ENCODE assay signal across 2 cellular contexts in the genomic region with DNA sequence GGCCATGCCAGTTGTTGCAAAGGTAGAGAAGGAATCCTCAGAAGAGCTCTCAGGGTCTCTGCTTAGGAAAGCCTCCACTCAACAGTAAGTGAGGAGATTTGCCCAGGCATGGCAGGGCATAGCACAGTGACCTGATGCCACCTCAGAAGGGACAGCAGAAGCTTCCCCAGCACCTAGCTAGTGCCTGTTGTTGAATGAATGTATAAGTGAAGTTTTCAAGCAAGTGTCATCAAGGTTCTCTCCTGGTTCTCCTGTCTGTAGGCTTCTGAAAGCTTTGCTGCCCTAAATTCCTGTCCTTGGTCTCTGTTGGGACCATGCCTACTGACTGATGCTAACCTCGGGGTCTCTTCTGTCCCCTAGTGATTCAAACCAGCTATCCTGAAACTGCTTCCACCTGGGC.
TF ChIP-seq lines count a peak whose summit lies in the region.

No MANE protein-coding gene starts in this region.

TF ChIP-seq in HEK293, 187 proteins besides CTCF, POLR2A, EP300 and RAD21 (continued from another document):
- no peak for TF ChIP-seq ZNF202 (tag by site-specific recombination; IDR thresholded peaks at IDR 0.05; ENCODE audit: borderline replicate concordance)
- TF ChIP-seq ZNF391 (tag by site-specific recombination; IDR thresholded peaks at IDR 0.05; ENCODE audit: borderline replicate concordance, low read depth): no peak
- no peak for TF ChIP-seq ZNF610 (tag by site-specific recombination; IDR thresholded peaks at IDR 0.05; ENCODE audit: borderline replicate concordance)
- TF ChIP-seq ZNF510 (tag by site-specific recombination; IDR thresholded peaks at IDR 0.05; ENCODE audit: insufficient replicate concordance): no peak
- TF ChIP-seq ZNF184 (tag by site-specific recombination; IDR thresholded peaks at IDR 0.05): no peak
- TF ChIP-seq, protein P1, sequence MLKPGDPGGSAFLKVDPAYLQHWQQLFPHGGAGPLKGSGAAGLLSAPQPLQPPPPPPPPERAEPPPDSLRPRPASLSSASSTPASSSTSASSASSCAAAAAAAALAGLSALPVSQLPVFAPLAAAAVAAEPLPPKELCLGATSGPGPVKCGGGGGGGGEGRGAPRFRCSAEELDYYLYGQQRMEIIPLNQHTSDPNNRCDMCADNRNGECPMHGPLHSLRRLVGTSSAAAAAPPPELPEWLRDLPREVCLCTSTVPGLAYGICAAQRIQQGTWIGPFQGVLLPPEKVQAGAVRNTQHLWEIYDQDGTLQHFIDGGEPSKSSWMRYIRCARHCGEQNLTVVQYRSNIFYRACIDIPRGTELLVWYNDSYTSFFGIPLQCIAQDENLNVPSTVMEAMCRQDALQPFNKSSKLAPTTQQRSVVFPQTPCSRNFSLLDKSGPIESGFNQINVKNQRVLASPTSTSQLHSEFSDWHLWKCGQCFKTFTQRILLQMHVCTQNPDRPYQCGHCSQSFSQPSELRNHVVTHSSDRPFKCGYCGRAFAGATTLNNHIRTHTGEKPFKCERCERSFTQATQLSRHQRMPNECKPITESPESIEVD (tag by site-specific recombination; IDR thresholded peaks at IDR 0.05): no peak
- TF ChIP-seq TCF7L2 (IDR thresholded peaks at IDR 0.05; ENCODE audit: borderline replicate concordance, low read depth, low read length): no peak
- no peak for TF ChIP-seq ZNF548 (tag by site-specific recombination; IDR thresholded peaks at IDR 0.05)
- TF ChIP-seq, protein P2, sequence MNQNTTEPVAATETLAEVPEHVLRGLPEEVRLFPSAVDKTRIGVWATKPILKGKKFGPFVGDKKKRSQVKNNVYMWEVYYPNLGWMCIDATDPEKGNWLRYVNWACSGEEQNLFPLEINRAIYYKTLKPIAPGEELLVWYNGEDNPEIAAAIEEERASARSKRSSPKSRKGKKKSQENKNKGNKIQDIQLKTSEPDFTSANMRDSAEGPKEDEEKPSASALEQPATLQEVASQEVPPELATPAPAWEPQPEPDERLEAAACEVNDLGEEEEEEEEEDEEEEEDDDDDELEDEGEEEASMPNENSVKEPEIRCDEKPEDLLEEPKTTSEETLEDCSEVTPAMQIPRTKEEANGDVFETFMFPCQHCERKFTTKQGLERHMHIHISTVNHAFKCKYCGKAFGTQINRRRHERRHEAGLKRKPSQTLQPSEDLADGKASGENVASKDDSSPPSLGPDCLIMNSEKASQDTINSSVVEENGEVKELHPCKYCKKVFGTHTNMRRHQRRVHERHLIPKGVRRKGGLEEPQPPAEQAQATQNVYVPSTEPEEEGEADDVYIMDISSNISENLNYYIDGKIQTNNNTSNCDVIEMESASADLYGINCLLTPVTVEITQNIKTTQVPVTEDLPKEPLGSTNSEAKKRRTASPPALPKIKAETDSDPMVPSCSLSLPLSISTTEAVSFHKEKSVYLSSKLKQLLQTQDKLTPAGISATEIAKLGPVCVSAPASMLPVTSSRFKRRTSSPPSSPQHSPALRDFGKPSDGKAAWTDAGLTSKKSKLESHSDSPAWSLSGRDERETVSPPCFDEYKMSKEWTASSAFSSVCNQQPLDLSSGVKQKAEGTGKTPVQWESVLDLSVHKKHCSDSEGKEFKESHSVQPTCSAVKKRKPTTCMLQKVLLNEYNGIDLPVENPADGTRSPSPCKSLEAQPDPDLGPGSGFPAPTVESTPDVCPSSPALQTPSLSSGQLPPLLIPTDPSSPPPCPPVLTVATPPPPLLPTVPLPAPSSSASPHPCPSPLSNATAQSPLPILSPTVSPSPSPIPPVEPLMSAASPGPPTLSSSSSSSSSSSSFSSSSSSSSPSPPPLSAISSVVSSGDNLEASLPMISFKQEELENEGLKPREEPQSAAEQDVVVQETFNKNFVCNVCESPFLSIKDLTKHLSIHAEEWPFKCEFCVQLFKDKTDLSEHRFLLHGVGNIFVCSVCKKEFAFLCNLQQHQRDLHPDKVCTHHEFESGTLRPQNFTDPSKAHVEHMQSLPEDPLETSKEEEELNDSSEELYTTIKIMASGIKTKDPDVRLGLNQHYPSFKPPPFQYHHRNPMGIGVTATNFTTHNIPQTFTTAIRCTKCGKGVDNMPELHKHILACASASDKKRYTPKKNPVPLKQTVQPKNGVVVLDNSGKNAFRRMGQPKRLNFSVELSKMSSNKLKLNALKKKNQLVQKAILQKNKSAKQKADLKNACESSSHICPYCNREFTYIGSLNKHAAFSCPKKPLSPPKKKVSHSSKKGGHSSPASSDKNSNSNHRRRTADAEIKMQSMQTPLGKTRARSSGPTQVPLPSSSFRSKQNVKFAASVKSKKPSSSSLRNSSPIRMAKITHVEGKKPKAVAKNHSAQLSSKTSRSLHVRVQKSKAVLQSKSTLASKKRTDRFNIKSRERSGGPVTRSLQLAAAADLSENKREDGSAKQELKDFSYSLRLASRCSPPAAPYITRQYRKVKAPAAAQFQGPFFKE (tag by site-specific recombination; IDR thresholded peaks at IDR 0.05; ENCODE audit: borderline replicate concordance): no peak
- TF ChIP-seq ZNF521 (tag by site-specific recombination; IDR thresholded peaks at IDR 0.05): no peak
- TF ChIP-seq ZNF560 (tag by site-specific recombination; IDR thresholded peaks at IDR 0.05; ENCODE audit: borderline replicate concordance): no peak
- no peak for TF ChIP-seq ZFP37 (tag by site-specific recombination; IDR thresholded peaks at IDR 0.05)

TF ChIP-seq in WTC11, 78 proteins besides CTCF, POLR2A, EP300 and RAD21 (continued from another document):
- TF ChIP-seq, protein P3, sequence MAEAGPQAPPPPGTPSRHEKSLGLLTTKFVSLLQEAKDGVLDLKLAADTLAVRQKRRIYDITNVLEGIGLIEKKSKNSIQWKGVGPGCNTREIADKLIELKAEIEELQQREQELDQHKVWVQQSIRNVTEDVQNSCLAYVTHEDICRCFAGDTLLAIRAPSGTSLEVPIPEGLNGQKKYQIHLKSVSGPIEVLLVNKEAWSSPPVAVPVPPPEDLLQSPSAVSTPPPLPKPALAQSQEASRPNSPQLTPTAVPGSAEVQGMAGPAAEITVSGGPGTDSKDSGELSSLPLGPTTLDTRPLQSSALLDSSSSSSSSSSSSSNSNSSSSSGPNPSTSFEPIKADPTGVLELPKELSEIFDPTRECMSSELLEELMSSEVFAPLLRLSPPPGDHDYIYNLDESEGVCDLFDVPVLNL (CRISPR knock-in tag; IDR thresholded peaks at IDR 0.05; ENCODE audit: borderline replicate concordance, low read depth): no peak
- no peak for TF ChIP-seq FOXK1 (CRISPR knock-in tag; IDR thresholded peaks at IDR 0.05)
- TF ChIP-seq, protein P4, sequence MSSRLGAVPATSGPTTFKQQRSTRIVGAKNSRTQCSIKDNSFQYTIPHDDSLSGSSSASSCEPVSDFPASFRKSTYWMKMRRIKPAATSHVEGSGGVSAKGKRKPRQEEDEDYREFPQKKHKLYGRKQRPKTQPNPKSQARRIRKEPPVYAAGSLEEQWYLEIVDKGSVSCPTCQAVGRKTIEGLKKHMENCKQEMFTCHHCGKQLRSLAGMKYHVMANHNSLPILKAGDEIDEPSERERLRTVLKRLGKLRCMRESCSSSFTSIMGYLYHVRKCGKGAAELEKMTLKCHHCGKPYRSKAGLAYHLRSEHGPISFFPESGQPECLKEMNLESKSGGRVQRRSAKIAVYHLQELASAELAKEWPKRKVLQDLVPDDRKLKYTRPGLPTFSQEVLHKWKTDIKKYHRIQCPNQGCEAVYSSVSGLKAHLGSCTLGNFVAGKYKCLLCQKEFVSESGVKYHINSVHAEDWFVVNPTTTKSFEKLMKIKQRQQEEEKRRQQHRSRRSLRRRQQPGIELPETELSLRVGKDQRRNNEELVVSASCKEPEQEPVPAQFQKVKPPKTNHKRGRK (CRISPR knock-in tag; IDR thresholded peaks at IDR 0.05; ENCODE audit: borderline replicate concordance): no peak
- TF ChIP-seq, protein P5, sequence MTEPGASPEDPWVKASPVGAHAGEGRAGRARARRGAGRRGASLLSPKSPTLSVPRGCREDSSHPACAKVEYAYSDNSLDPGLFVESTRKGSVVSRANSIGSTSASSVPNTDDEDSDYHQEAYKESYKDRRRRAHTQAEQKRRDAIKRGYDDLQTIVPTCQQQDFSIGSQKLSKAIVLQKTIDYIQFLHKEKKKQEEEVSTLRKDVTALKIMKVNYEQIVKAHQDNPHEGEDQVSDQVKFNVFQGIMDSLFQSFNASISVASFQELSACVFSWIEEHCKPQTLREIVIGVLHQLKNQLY (CRISPR knock-in tag; IDR thresholded peaks at IDR 0.05): no peak
- TF ChIP-seq OVOL2 (CRISPR knock-in tag; IDR thresholded peaks at IDR 0.05; ENCODE audit: borderline replicate concordance): no peak
- TF ChIP-seq, protein P6, sequence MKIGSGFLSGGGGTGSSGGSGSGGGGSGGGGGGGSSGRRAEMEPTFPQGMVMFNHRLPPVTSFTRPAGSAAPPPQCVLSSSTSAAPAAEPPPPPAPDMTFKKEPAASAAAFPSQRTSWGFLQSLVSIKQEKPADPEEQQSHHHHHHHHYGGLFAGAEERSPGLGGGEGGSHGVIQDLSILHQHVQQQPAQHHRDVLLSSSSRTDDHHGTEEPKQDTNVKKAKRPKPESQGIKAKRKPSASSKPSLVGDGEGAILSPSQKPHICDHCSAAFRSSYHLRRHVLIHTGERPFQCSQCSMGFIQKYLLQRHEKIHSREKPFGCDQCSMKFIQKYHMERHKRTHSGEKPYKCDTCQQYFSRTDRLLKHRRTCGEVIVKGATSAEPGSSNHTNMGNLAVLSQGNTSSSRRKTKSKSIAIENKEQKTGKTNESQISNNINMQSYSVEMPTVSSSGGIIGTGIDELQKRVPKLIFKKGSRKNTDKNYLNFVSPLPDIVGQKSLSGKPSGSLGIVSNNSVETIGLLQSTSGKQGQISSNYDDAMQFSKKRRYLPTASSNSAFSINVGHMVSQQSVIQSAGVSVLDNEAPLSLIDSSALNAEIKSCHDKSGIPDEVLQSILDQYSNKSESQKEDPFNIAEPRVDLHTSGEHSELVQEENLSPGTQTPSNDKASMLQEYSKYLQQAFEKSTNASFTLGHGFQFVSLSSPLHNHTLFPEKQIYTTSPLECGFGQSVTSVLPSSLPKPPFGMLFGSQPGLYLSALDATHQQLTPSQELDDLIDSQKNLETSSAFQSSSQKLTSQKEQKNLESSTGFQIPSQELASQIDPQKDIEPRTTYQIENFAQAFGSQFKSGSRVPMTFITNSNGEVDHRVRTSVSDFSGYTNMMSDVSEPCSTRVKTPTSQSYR (CRISPR knock-in tag; IDR thresholded peaks at IDR 0.05): no peak
- TF ChIP-seq, protein P7, sequence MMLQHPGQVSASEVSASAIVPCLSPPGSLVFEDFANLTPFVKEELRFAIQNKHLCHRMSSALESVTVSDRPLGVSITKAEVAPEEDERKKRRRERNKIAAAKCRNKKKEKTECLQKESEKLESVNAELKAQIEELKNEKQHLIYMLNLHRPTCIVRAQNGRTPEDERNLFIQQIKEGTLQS (CRISPR knock-in tag; conservative IDR thresholded peaks at IDR 0.05): no peak
- TF ChIP-seq, protein P8, sequence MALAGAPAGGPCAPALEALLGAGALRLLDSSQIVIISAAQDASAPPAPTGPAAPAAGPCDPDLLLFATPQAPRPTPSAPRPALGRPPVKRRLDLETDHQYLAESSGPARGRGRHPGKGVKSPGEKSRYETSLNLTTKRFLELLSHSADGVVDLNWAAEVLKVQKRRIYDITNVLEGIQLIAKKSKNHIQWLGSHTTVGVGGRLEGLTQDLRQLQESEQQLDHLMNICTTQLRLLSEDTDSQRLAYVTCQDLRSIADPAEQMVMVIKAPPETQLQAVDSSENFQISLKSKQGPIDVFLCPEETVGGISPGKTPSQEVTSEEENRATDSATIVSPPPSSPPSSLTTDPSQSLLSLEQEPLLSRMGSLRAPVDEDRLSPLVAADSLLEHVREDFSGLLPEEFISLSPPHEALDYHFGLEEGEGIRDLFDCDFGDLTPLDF (CRISPR knock-in tag; IDR thresholded peaks at IDR 0.05): no peak
- TF ChIP-seq NR2C2 (CRISPR knock-in tag; IDR thresholded peaks at IDR 0.05): no peak
- TF ChIP-seq SOX15 (CRISPR knock-in tag; IDR thresholded peaks at IDR 0.05): no peak
- TF ChIP-seq, protein P9, sequence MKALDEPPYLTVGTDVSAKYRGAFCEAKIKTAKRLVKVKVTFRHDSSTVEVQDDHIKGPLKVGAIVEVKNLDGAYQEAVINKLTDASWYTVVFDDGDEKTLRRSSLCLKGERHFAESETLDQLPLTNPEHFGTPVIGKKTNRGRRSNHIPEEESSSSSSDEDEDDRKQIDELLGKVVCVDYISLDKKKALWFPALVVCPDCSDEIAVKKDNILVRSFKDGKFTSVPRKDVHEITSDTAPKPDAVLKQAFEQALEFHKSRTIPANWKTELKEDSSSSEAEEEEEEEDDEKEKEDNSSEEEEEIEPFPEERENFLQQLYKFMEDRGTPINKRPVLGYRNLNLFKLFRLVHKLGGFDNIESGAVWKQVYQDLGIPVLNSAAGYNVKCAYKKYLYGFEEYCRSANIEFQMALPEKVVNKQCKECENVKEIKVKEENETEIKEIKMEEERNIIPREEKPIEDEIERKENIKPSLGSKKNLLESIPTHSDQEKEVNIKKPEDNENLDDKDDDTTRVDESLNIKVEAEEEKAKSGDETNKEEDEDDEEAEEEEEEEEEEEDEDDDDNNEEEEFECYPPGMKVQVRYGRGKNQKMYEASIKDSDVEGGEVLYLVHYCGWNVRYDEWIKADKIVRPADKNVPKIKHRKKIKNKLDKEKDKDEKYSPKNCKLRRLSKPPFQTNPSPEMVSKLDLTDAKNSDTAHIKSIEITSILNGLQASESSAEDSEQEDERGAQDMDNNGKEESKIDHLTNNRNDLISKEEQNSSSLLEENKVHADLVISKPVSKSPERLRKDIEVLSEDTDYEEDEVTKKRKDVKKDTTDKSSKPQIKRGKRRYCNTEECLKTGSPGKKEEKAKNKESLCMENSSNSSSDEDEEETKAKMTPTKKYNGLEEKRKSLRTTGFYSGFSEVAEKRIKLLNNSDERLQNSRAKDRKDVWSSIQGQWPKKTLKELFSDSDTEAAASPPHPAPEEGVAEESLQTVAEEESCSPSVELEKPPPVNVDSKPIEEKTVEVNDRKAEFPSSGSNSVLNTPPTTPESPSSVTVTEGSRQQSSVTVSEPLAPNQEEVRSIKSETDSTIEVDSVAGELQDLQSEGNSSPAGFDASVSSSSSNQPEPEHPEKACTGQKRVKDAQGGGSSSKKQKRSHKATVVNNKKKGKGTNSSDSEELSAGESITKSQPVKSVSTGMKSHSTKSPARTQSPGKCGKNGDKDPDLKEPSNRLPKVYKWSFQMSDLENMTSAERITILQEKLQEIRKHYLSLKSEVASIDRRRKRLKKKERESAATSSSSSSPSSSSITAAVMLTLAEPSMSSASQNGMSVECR (CRISPR knock-in tag; IDR thresholded peaks at IDR 0.05; ENCODE audit: borderline replicate concordance): no peak
- TF ChIP-seq TP53 (CRISPR knock-in tag; IDR thresholded peaks at IDR 0.05): no peak
- no peak for TF ChIP-seq FOXJ3 (CRISPR knock-in tag; IDR thresholded peaks at IDR 0.05; ENCODE audit: borderline replicate concordance)
- TF ChIP-seq RORB (CRISPR knock-in tag; IDR thresholded peaks at IDR 0.05): no peak
- TF ChIP-seq KAT7 (CRISPR knock-in tag; IDR thresholded peaks at IDR 0.05; ENCODE audit: borderline replicate concordance): no peak
